8 cellular contexts compared by ENCODE assay signal in the genomic region with DNA sequence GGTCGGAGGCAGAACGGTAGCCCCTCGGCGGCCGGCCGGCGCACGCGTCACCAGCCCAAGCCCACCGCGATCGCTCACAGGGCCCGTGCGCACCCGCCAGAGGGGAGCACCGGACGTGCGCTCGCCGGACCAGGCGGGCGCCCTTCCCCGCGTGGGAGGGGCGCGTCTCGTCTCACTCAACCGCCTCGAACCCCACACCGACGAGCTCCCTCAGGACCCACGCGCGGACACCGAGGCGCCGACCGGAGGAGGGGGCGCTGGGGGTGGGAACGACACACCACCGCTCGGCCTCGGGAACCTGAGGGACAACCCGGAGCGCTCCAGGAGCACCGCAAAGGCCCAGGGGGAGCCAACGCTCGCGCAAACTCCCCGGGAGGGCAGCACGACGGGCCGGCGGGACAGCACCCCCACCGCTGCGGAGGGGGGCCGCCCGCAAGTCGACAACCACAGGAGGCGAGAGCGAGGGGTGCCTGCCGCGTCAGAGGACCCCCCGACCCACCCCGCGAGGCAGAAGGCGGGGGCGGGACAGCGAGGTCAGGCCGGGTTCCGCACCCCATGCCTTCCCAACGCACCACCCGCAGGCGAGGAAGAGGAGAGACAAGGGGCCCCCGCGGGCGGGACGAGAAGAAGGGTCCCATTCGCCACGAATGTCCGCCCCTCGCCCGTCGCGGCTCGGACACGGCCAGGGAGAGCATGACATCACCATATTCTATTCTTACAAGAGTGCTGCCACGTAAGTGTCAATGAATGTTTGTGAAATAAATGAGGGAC.
DNase-seq lines count a peak whose midpoint lies in the region; ATAC-seq and TF ChIP-seq lines count a peak whose summit lies in the region.

No MANE protein-coding gene starts in this region.

- ATAC-seq in omental fat pad (ENCODE audit: low FRiP score) (no peak), GM18502 (IDR thresholded peaks at IDR 0.05; ENCODE audit: poor library complexity, unreplicated experiment) (no peak)

- H3K27ac Mint-ChIP-seq in activated T-helper 1 cell treated with anti-CD3 and anti-CD28 coated beads, Interleukin-12 subunit alpha, Interleukin-12 subunit beta, Interleukin-2, Interleukin-4 antibody, amounts not matched to agents 30 ng/mL and 10 ng/mL and 1 ng/mL, durations not matched to agents 14 hours and 24 hours and 36 hours = peak overlapping the region; percentile 31

- H3K27ac ChIP-seq in iPS DF 6.9 (ENCODE audit: low read length) = no peak overlapping the region

- H3K4me3 ChIP-seq in iPS DF 6.9 (ENCODE audit: low read length) = peak overlapping the region; percentile 35; the same call in 1 of the 2 replicates

- intact Hi-C loops in activated T-helper 1 cell treated with anti-CD3 and anti-CD28 coated beads, Interleukin-12 subunit alpha, Interleukin-12 subunit beta, Interleukin-2, Interleukin-4 antibody, amounts not matched to agents 30 ng/mL and 10 ng/mL and 1 ng/mL, durations not matched to agents 14 hours and 24 hours and 36 hours (cut with micrococcal nuclease) = loop anchor here (5.0 kb wide), 1 partner anchor 88 kb away; no protein-coding TSS in a partner anchor

- no peaks in the 10 kb centered on the region for H3K4me1 ChIP-seq in iPS DF 6.9 (ENCODE audit: control insufficient read depth, insufficient read depth, low read length)

- peaks cover 20% of the 10 kb centered on the region for H3K4me1 Mint-ChIP-seq in activated T-helper 1 cell treated with anti-CD3 and anti-CD28 coated beads, Interleukin-12 subunit alpha, Interleukin-12 subunit beta, Interleukin-2, Interleukin-4 antibody, amounts not matched to agents 30 ng/mL and 10 ng/mL and 1 ng/mL, durations not matched to agents 14 hours and 24 hours and 36 hours (ENCODE audit: low read depth)

- WGBS in iPS DF 6.9 (ENCODE audit: insufficient coverage, insufficient read length) = no CpG with 5 or more reads among the region's 88 CpGs

- peaks cover 11% of the 10 kb centered on the region for H3K9me3 Mint-ChIP-seq in activated T-helper 1 cell treated with anti-CD3 and anti-CD28 coated beads, Interleukin-12 subunit alpha, Interleukin-12 subunit beta, Interleukin-2, Interleukin-4 antibody, amounts not matched to agents 30 ng/mL and 10 ng/mL and 1 ng/mL, durations not matched to agents 14 hours and 24 hours and 36 hours

- H3K27me3 Mint-ChIP-seq in activated T-helper 1 cell treated with anti-CD3 and anti-CD28 coated beads, Interleukin-12 subunit alpha, Interleukin-12 subunit beta, Interleukin-2, Interleukin-4 antibody, amounts not matched to agents 30 ng/mL and 10 ng/mL and 1 ng/mL, durations not matched to agents 14 hours and 24 hours and 36 hours (ENCODE audit: insufficient read depth) = peaks cover 20% of the 10 kb centered on the region

- no peak for TF ChIP-seq CTCF in omental fat pad (IDR thresholded peaks at IDR 0.05)

- peak overlapping the region; percentile 74 for H3K4me3 Mint-ChIP-seq in activated T-helper 1 cell treated with anti-CD3 and anti-CD28 coated beads, Interleukin-12 subunit alpha, Interleukin-12 subunit beta, Interleukin-2, Interleukin-4 antibody, amounts not matched to agents 30 ng/mL and 10 ng/mL and 1 ng/mL, durations not matched to agents 14 hours and 24 hours and 36 hours

- no peaks in the 10 kb centered on the region for H3K9me3 ChIP-seq in iPS DF 6.9 (ENCODE audit: control insufficient read depth, insufficient read depth, low read length)

- peaks cover 3% of the 10 kb centered on the region; the same call in 1 of the 2 replicates for H3K27me3 ChIP-seq in iPS DF 6.9 (ENCODE audit: control insufficient read depth, insufficient read depth, low read length)

- H3K36me3 ChIP-seq in iPS DF 6.9 (ENCODE audit: control insufficient read depth, insufficient read depth, low read length) = no peaks in the 10 kb centered on the region

- H3K36me3 Mint-ChIP-seq in activated T-helper 1 cell treated with anti-CD3 and anti-CD28 coated beads, Interleukin-12 subunit alpha, Interleukin-12 subunit beta, Interleukin-2, Interleukin-4 antibody, amounts not matched to agents 30 ng/mL and 10 ng/mL and 1 ng/mL, durations not matched to agents 14 hours and 24 hours and 36 hours (ENCODE audit: low read depth) = peaks cover 10% of the 10 kb centered on the region

- DNase-seq in HT1080 (ENCODE audit: low read depth) (peak; percentile 37), iPS DF 6.9 (ENCODE audit: low read depth, low spot score) (no peak), omental fat pad (ENCODE audit: low spot score) (no peak), NCI-H2107 treated with DMSO at 0.1 percent for 48 hours (lab: John Stamatoyannopoulos, UW; ENCODE audit: unreplicated experiment) (no peak), HUDEP-2 (lab: John Stamatoyannopoulos, UW; ENCODE audit: unreplicated experiment in 76 of 76) (no peak)
- no peak for DNase-seq in activated T-helper 1 cell treated with anti-CD3 and anti-CD28 coated beads, Interleukin-12 subunit alpha, Interleukin-12 subunit beta, Interleukin-2, Interleukin-4 antibody, amounts not matched to agents 30 ng/mL and 10 ng/mL and 1 ng/mL, durations not matched to agents 14 hours and 24 hours and 36 hours (ENCODE audit: low spot score)
- DNase-seq in stimulated activated CD8-positive, alpha-beta memory T cell treated with anti-CD3 and anti-CD28 coated beads, Interleukin-12 subunit alpha, Interleukin-12 subunit beta, amount 100 ng/mL, for 4 hours (ENCODE audit: low read depth) = peak; percentile 0

Comparison
In these comparisons a context has a peak if more than half of its experiments do, and no peak if none do; other contexts are left out.
1. DNase-seq: peak in HT1080 (single experiment) and stimulated activated CD8-positive, alpha-beta memory T cell treated with anti-CD3 and anti-CD28 coated beads, Interleukin-12 subunit alpha, Interleukin-12 subunit beta, amount 100 ng/mL, for 4 hours (single experiment); none in activated T-helper 1 cell treated with anti-CD3 and anti-CD28 coated beads, Interleukin-12 subunit alpha, Interleukin-12 subunit beta, Interleukin-2, Interleukin-4 antibody, amounts not matched to agents 30 ng/mL and 10 ng/mL and 1 ng/mL, durations not matched to agents 14 hours and 24 hours and 36 hours (single experiment), iPS DF 6.9 (single experiment), omental fat pad (single experiment), NCI-H2107 treated with DMSO at 0.1 percent for 48 hours (single experiment) and HUDEP-2 (0 of 76).